Comparison of ENCODE assay signal across 15 cellular contexts in the genomic region with DNA sequence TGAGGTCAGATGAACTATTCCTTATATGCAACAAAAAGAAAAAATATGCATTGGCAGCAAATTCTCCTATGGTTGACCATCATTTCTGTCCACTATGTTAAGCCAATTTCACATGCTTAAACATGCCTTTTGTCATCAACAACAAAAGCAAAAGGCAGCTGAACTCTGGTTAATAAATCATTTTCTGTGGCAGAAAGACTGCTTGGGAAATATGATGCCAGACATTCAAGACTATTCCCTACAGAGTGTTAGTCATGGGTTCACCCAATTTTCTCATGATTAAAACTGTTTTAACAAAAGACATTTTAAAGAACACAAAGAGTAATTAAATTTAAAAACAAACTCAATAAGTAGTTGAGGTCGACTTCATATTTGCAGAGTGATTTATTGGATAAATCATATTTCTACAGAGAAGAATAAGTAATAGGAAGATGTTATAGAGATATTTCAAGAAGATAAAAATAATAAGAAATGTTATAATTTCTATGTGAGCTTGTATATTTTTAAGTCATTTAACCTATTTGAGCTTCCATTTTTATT.
A peak's percentile ranks its signal among the peaks of the same experiment; 100 is the strongest.
DNase-seq lines count a peak whose midpoint lies in the region; ATAC-seq, FAIRE-seq and TF ChIP-seq lines count a peak whose summit lies in the region.
"Had no signal": no experiment of that assay in that cellular context is flagged by ENCODE, and none has a peak within 500 bp of the region (broad histone marks: within the 10 kb centered on the region; RNA-seq: fewer than 3 reads in every experiment).

No MANE protein-coding gene starts in this region.

- H3K4me1 ChIP-seq in A549: no peaks in the 10 kb centered on the region

- no peak overlapping the region for H3K4me3 ChIP-seq in A549

- no peak for TF ChIP-seq POLR2A in A549 (IDR thresholded peaks at IDR 0.05; ENCODE audit: low read length)

- 0% methylated on average over 1 of the region's 1 CpG for WGBS in A549 (ENCODE audit: missing lambda C conversion rate)

- ATAC-seq in A549: no peak
- no peak for ATAC-seq in HG03469 (IDR thresholded peaks at IDR 0.05; ENCODE audit: unreplicated experiment)
- ATAC-seq in HG02678 (IDR thresholded peaks at IDR 0.05; ENCODE audit: unreplicated experiment): no peak
- ATAC-seq: T-cell had no signal

- no peak for TF ChIP-seq RAD21 in A549 (conservative IDR thresholded peaks at IDR 0.05 in 1 of 2, IDR thresholded peaks at IDR 0.05 in 1 of 2)

- no peak overlapping the region for H3K4me3 Mint-ChIP-seq in chondrocyte (ENCODE audit: unreplicated experiment)
- H3K4me3 Mint-ChIP-seq: B cell, T-cell had no signal

- H3K9me3 Mint-ChIP-seq in chondrocyte (ENCODE audit: low read depth): peaks cover 17% of the 10 kb centered on the region

- no peak for TF ChIP-seq EP300 in A549 (IDR thresholded peaks at IDR 0.05)

- CTCF ChIA-PET in A549 (lab: Yijun Ruan, JAX): no interaction called here
- CTCF ChIA-PET in HEK293T (lab: Yijun Ruan, JAX): interaction anchor here (0.6 kb wide), 1 partner anchor 932 kb away, joined by 4 read pairs; no protein-coding TSS in a partner anchor
- CTCF ChIA-PET in RWPE1 (lab: Yijun Ruan, JAX): no interaction called here

- no peaks in the 10 kb centered on the region for H3K9me3 ChIP-seq in A549

- DNase-seq in A549 (ENCODE audit: low read depth in 1 of 2, low spot score in 1 of 2): no peak
- DNase-seq in HEK293T (ENCODE audit: extremely low spot score): no peak
- peak; percentile 2 for DNase-seq in RWPE1 (ENCODE audit: low spot score)
- peak; percentile 29 for DNase-seq in left kidney (ENCODE audit: low read depth, low spot score)
- DNase-seq in chondrocyte (ENCODE audit: low spot score): no peak
- DNase-seq: Calu3; CD4-positive, CD25-positive, alpha-beta regulatory T cell; NCI-H1436 treated with DMSO at 0.1 percent for 48 hours; NCI-H2171; NCI-H774; T-cell had no signal

- POLR2A ChIA-PET in A549 (lab: Yijun Ruan, JAX) (no interaction called here), HEK293T (lab: Yijun Ruan, JAX) (no interaction called here), RWPE1 (lab: Yijun Ruan, JAX; ENCODE audit: low non-redundant PET) (no interaction called here)

- H3K4me1 Mint-ChIP-seq in chondrocyte (ENCODE audit: low read depth): no peaks in the 10 kb centered on the region
- H3K4me1 Mint-ChIP-seq: B cell; CD4-positive, CD25-positive, alpha-beta regulatory T cell; T-cell had no signal

- no peaks in the 10 kb centered on the region for H3K36me3 Mint-ChIP-seq in chondrocyte (ENCODE audit: low read depth)
- H3K36me3 Mint-ChIP-seq: CD4-positive, CD25-positive, alpha-beta regulatory T cell; T-cell had no signal

- H3K27me3 Mint-ChIP-seq in chondrocyte (ENCODE audit: low read depth): no peaks in the 10 kb centered on the region
- H3K27me3 Mint-ChIP-seq: B cell; CD4-positive, CD25-positive, alpha-beta regulatory T cell; T-cell had no signal

- no peak for FAIRE-seq in A549 (lab: Jason Lieb, UNC)
- FAIRE-seq: H1 had no signal

- H3K4me2 ChIP-seq in A549: no peak overlapping the region

- TF ChIP-seq CTCF in A549 (IDR thresholded peaks at IDR 0.05) (no peak), RWPE1 (conservative IDR thresholded peaks at IDR 0.05; ENCODE audit: low read depth) (no peak), chondrocyte (IDR thresholded peaks at IDR 0.05) (no peak)

- H3K27ac Mint-ChIP-seq in chondrocyte (ENCODE audit: unreplicated experiment): no peak overlapping the region
- H3K27ac Mint-ChIP-seq: B cell; CD4-positive, CD25-positive, alpha-beta regulatory T cell; T-cell had no signal

- no peak overlapping the region for H3K27ac ChIP-seq in A549
- H3K27ac ChIP-seq in RWPE1: no peak overlapping the region

TF ChIP-seq in A549, 52 proteins besides CTCF, POLR2A, EP300 and RAD21:
- TF ChIP-seq MAFK (IDR thresholded peaks at IDR 0.05; ENCODE audit: partially characterized antibody) (peak; percentile 15), RNF2 (IDR thresholded peaks at IDR 0.05; ENCODE audit: borderline replicate concordance, low read depth) (no peak)

TF ChIP-seq in HEK293T, 16 proteins besides CTCF, POLR2A, EP300 and RAD21:
- no peak for TF ChIP-seq NFRKB (IDR thresholded peaks at IDR 0.05)
- TF ChIP-seq L3MBTL2 (conservative IDR thresholded peaks at IDR 0.05): no peak
- TF ChIP-seq ZNF384 (IDR thresholded peaks at IDR 0.05): no peak
- no peak for TF ChIP-seq LEF1 (IDR thresholded peaks at IDR 0.05; ENCODE audit: borderline replicate concordance)
- TF ChIP-seq ARNT (IDR thresholded peaks at IDR 0.05): no peak
- TF ChIP-seq, protein P1, sequence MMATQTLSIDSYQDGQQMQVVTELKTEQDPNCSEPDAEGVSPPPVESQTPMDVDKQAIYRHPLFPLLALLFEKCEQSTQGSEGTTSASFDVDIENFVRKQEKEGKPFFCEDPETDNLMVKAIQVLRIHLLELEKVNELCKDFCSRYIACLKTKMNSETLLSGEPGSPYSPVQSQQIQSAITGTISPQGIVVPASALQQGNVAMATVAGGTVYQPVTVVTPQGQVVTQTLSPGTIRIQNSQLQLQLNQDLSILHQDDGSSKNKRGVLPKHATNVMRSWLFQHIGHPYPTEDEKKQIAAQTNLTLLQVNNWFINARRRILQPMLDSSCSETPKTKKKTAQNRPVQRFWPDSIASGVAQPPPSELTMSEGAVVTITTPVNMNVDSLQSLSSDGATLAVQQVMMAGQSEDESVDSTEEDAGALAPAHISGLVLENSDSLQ (IDR thresholded peaks at IDR 0.05): peak; percentile 88
- TF ChIP-seq FOXM1 (IDR thresholded peaks at IDR 0.05; ENCODE audit: borderline replicate concordance): no peak
- no peak for TF ChIP-seq ELF4 (IDR thresholded peaks at IDR 0.05)

Comparison
In these comparisons a context has a peak if more than half of its experiments do, and no peak if none do; other contexts are left out.
1. DNase-seq: peak in RWPE1 (single experiment) and left kidney (single experiment); none in A549 (0 of 2), HEK293T (single experiment) and chondrocyte (single experiment).